Comparison of ENCODE assay signal across 9 cellular contexts in genomic region chr4:102780476-102781144, GRCh38. TPM values are rescaled to one million over a fixed set of nuclear protein-coding genes. Genes with fewer than 3 reads are reported as not detected.
DNase-seq lines count a peak whose midpoint lies in the region; ATAC-seq lines count a peak whose summit lies in the region.
"Had no signal": no experiment of that assay in that cellular context is flagged by ENCODE, and none has a peak within 500 bp of the region (broad histone marks: within the 10 kb centered on the region; RNA-seq: fewer than 3 reads in every experiment).

No MANE protein-coding gene starts in this region.

- peak overlapping the region; percentile 48 for H3K27ac ChIP-seq in epithelial cell of prostate
- H3K27ac ChIP-seq: transverse colon had no signal

- intact Hi-C loops in cardiac septum (cut with DNase I): no loop called here

- peak; percentile 18 to 27 for DNase-seq in SHP77 (lab: John Stamatoyannopoulos, UW)
- DNase-seq in SHP77 treated with DMSO at 0.1 percent for 48 hours (lab: John Stamatoyannopoulos, UW): no peak
- peak; percentile 94 for DNase-seq in epithelial cell of prostate (ENCODE audit: low read depth, low spot score)
- DNase-seq in skeletal muscle cell (ENCODE audit: low read depth): peak; percentile 21
- no peak for DNase-seq in NCI-H1092 (lab: John Stamatoyannopoulos, UW)
- DNase-seq in cardiac septum (ENCODE audit: low spot score): no peak
- no peak for DNase-seq in NCI-H526 treated with DMSO at 0.1 percent for 48 hours (lab: John Stamatoyannopoulos, UW)
- DNase-seq: transverse colon had no signal

- ATAC-seq in HG03342 (IDR thresholded peaks at IDR 0.05; ENCODE audit: unreplicated experiment): peak; percentile 65

- H3K4me3 ChIP-seq in skeletal muscle cell (ENCODE audit: low read depth, low read length): no peak overlapping the region
- H3K4me3 ChIP-seq: transverse colon had no signal

RNA-seq across cellular contexts. Expression of gene MANBA, which starts 19.8 kb away (rescaled TPM):
- total RNA-seq in cardiac septum: 29.8 TPM

RNA-seq across cellular contexts. Expression of gene UBE2D3, which starts 46.7 kb away (rescaled TPM):
- 239 TPM for total RNA-seq in cardiac septum

Comparison
In these comparisons a context has a peak if more than half of its experiments do, and no peak if none do; other contexts are left out.
1. DNase-seq: peak in SHP77 (2 of 2), epithelial cell of prostate (single experiment) and skeletal muscle cell (single experiment); none in SHP77 treated with DMSO at 0.1 percent for 48 hours (single experiment), NCI-H1092 (single experiment), cardiac septum (single experiment) and NCI-H526 treated with DMSO at 0.1 percent for 48 hours (single experiment).